ENCODE assay signal across 9 cellular contexts in genomic region chr7:36736827-36737211, GRCh38. TPM values are rescaled to one million over a fixed set of nuclear protein-coding genes. Genes with fewer than 3 reads are reported as not detected.
A peak's percentile ranks its signal among the peaks of the same experiment; 100 is the strongest.
DNase-seq lines count a peak whose midpoint lies in the region; ATAC-seq and TF ChIP-seq lines count a peak whose summit lies in the region.
"Had no signal": no experiment of that assay in that cellular context is flagged by ENCODE, and none has a peak within 500 bp of the region (broad histone marks: within the 10 kb centered on the region; RNA-seq: fewer than 3 reads in every experiment).

No MANE protein-coding gene starts in this region.

- no peaks in the 10 kb centered on the region for H3K36me3 ChIP-seq in CD4-positive, alpha-beta memory T cell (ENCODE audit: insufficient read depth, low read length)

- H3K27me3 ChIP-seq in CD4-positive, alpha-beta memory T cell (ENCODE audit: insufficient read depth, low read length) = no peaks in the 10 kb centered on the region

- H3K4me3 ChIP-seq in CD4-positive, alpha-beta memory T cell (ENCODE audit: low read length in 2 of 2) = no peak overlapping the region

- CTCF ChIA-PET in CD4-positive, alpha-beta memory T cell (lab: Charles Lee; ENCODE audit: partially characterized antibody) = no interaction called here

- H3K9me3 Mint-ChIP-seq in CD4-positive, alpha-beta memory T cell = peaks cover 0 to 6% (median 0%) of the 10 kb centered on the region in 8 donors

- no peaks in the 10 kb centered on the region for H3K36me3 Mint-ChIP-seq in CD4-positive, alpha-beta memory T cell

- H3K27me3 Mint-ChIP-seq in CD4-positive, alpha-beta memory T cell = no peaks in the 10 kb centered on the region

- H3K4me3 Mint-ChIP-seq in CD4-positive, alpha-beta memory T cell = peak overlapping the region in 7 of 8 donors; percentile 2 to 72 (median 46)

- H3K27ac ChIP-seq in CD4-positive, alpha-beta memory T cell (ENCODE audit: low read depth, low read length) = no peak overlapping the region

- H3K4me1 ChIP-seq in CD4-positive, alpha-beta memory T cell (ENCODE audit: insufficient read depth, low read length) = peaks cover 13% of the 10 kb centered on the region

- intact Hi-C loops in CD4-positive, alpha-beta memory T cell (cut with micrococcal nuclease) = loop anchor here (5.0 kb wide), 1 partner anchor 40 kb away; no protein-coding TSS in a partner anchor

- no peak for TF ChIP-seq CTCF in GM20000 (IDR thresholded peaks at IDR 0.05; ENCODE audit: extremely low read depth, missing control alignments)

- POLR2A ChIA-PET in CD4-positive, alpha-beta memory T cell (lab: Charles Lee; ENCODE audit: partially characterized antibody) = no interaction called here

- peaks cover 11 to 23% (median 15%) of the 10 kb centered on the region in 4 donors for H3K4me1 Mint-ChIP-seq in CD4-positive, alpha-beta memory T cell

- no peaks in the 10 kb centered on the region for H3K9me3 ChIP-seq in CD4-positive, alpha-beta memory T cell (ENCODE audit: control insufficient read depth in 1 of 2, low read length in 2 of 2)

- H3K27ac Mint-ChIP-seq in CD4-positive, alpha-beta memory T cell = peak overlapping the region in 6 of 7 donors; percentile 26 to 85 (median 78)

- ATAC-seq in HG03460 (IDR thresholded peaks at IDR 0.05; ENCODE audit: unreplicated experiment) (peak; percentile 91), esophagus mucosa (peak; percentile 17), GM18520 (IDR thresholded peaks at IDR 0.05; ENCODE audit: unreplicated experiment) (no peak)

- no peak for DNase-seq in CD4-positive, alpha-beta memory T cell
- DNase-seq in GM20000 (ENCODE audit: low spot score) (peak; percentile 32), hypothalamus (lab: John Stamatoyannopoulos, UW) (no peak), islet precursor cell (no peak)
- DNase-seq in stimulated activated CD4-positive, alpha-beta T cell treated with anti-CD3 and anti-CD28 coated beads, Interleukin-2, amount 100 ng/mL, for 24 hours = no peak
- DNase-seq: stimulated activated CD4-positive, alpha-beta T cell treated with anti-CD3 and anti-CD28 coated beads, Interleukin-4, amount 100 ng/mL, for 24 hours had no signal

RNA-seq across cellular contexts. Expression of gene AOAH, which starts 12.5 kb away (rescaled TPM):
- 1 to 10 TPM; 4.5 to 5.4 TPM for total RNA-seq in CD4-positive, alpha-beta memory T cell
- 1 to 10 TPM; 1.5 to 4.0 TPM for polyA plus RNA-seq in CD4-positive, alpha-beta memory T cell
- 1.7 TPM for total RNA-seq in esophagus mucosa
